In the genomic region with DNA sequence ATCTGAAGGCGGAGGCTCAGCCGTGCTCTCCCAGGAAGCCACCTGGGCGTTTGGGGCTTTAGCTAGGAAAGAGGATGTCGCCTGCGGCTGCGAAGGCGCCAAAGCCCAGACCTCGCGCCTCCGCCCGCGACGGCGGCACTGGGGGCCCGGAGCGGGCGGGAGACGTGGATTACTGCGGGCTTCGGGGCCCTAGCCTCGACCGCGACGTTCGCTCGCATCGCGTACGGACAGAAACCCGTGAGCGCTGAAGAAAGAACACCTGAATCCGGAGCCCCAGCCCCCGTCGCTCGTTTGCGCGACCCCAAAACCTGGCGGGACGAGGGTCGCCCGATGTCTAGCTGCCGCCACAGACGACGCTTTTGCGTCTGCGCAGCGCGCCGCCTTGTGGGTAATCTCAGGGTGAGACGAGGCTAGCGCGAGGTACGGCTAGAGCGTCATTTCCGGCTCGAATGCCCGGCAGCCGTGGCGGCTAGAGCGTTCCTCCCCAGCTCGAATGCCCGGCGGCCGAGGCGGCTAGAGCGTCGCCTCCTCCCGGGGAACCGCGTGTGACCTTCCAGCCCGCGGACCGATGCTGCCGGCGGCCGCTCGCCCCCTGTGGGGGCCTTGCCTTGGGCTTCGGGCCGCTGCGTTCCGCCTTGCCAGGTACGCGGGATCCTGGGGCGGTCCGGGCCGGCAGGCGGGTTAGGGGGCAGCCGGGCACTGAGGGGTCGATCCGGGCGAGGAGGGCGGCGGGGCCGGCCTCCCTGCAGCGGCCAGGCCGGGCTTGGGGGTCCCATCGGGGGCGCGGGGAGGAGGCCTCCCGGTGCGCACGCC, we compare ENCODE assay signal across 1 cellular context.
A peak's percentile ranks its signal among the peaks of the same experiment; 100 is the strongest.
TF ChIP-seq lines count a peak whose summit lies in the region.

A gene (plus strand): TSS at position 434 of the 813 bp plus-strand sequence. CDS start 135 bp downstream, at position 569.

TF ChIP-seq in HepG2, 621 proteins besides CTCF, POLR2A, EP300 and RAD21 (continued from another document and continues in another):
- TF ChIP-seq, protein P1, sequence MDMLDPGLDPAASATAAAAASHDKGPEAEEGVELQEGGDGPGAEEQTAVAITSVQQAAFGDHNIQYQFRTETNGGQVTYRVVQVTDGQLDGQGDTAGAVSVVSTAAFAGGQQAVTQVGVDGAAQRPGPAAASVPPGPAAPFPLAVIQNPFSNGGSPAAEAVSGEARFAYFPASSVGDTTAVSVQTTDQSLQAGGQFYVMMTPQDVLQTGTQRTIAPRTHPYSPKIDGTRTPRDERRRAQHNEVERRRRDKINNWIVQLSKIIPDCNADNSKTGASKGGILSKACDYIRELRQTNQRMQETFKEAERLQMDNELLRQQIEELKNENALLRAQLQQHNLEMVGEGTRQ (IDR thresholded peaks at IDR 0.05; ENCODE audit: low read depth, low read length): no peak
- TF ChIP-seq, protein P1 (CRISPR knock-in tag; IDR thresholded peaks at IDR 0.05; ENCODE audit: borderline replicate concordance): peak; percentile 18; the same call in 1 of the 2 replicates
- TF ChIP-seq TEAD2 (CRISPR knock-in tag; IDR thresholded peaks at IDR 0.05) (peak; percentile 60; the same call in 1 of the 2 replicates), ZNF75D (CRISPR knock-in tag; IDR thresholded peaks at IDR 0.05; ENCODE audit: borderline replicate concordance) (no peak), TOPORS (CRISPR knock-in tag; IDR thresholded peaks at IDR 0.05) (peak; percentile 79; the same call in 1 of the 2 replicates), NFYB (CRISPR knock-in tag; IDR thresholded peaks at IDR 0.05) (peak; percentile 65; the same call in 1 of the 2 replicates), SOX6 (IDR thresholded peaks at IDR 0.05) (no peak), SOX6 (CRISPR knock-in tag; IDR thresholded peaks at IDR 0.05) (peak; percentile 71), ZNF225 (CRISPR knock-in tag; IDR thresholded peaks at IDR 0.05) (peak; percentile 76; the same call in 1 of the 2 replicates), ZC3H13 (CRISPR knock-in tag; IDR thresholded peaks at IDR 0.05) (peak; percentile 92), ZNF256 (CRISPR knock-in tag; conservative IDR thresholded peaks at IDR 0.05) (0 out of 2 replicates have a peak, but pooled peaks have one; percentile 36), HMG20B (CRISPR knock-in tag; conservative IDR thresholded peaks at IDR 0.05) (no peak; the same call in 1 of the 2 replicates), ZNF101 (CRISPR knock-in tag; IDR thresholded peaks at IDR 0.05; ENCODE audit: borderline replicate concordance, low read depth) (no peak), ZNF235 (CRISPR knock-in tag; IDR thresholded peaks at IDR 0.05; ENCODE audit: borderline replicate concordance) (peak; percentile 48; the same call in 1 of the 2 replicates), SALL1 (CRISPR knock-in tag; IDR thresholded peaks at IDR 0.05) (peak; percentile 90), HNF4A (CRISPR knock-in tag; IDR thresholded peaks at IDR 0.05) (peak; percentile 57), ZNF501 (CRISPR knock-in tag; IDR thresholded peaks at IDR 0.05) (peak; percentile 70), ZNF674 (CRISPR knock-in tag; IDR thresholded peaks at IDR 0.05; ENCODE audit: low read depth) (peak; percentile 63; the same call in 1 of the 2 replicates), RCOR2 (CRISPR knock-in tag; IDR thresholded peaks at IDR 0.05) (no peak), ZFY (CRISPR knock-in tag; IDR thresholded peaks at IDR 0.05) (peak; percentile 98), TARDBP (CRISPR knock-in tag; IDR thresholded peaks at IDR 0.05) (peak; percentile 96), ZNF615 (CRISPR knock-in tag; IDR thresholded peaks at IDR 0.05; ENCODE audit: borderline replicate concordance) (peak; percentile 87; the same call in 1 of the 2 replicates), SP2 (CRISPR knock-in tag; IDR thresholded peaks at IDR 0.05) (peak; percentile 80), MTA1 (CRISPR knock-in tag; IDR thresholded peaks at IDR 0.05; ENCODE audit: borderline replicate concordance) (peak; percentile 72; the same call in 1 of the 2 replicates), SCMH1 (CRISPR knock-in tag; IDR thresholded peaks at IDR 0.05; ENCODE audit: borderline replicate concordance) (no peak), HIVEP1 (CRISPR knock-in tag; IDR thresholded peaks at IDR 0.05) (no peak; the same call in 1 of the 2 replicates), ZFP90 (CRISPR knock-in tag; IDR thresholded peaks at IDR 0.05; ENCODE audit: borderline replicate concordance) (peak; percentile 85; the same call in 1 of the 2 replicates), ZNF562 (CRISPR knock-in tag; IDR thresholded peaks at IDR 0.05; ENCODE audit: borderline replicate concordance) (peak; percentile 14; the same call in 1 of the 2 replicates), NR2F6 (IDR thresholded peaks at IDR 0.05) (no peak), NR2F6 (CRISPR knock-in tag; IDR thresholded peaks at IDR 0.05) (peak; percentile 81), ZFP82 (CRISPR knock-in tag; IDR thresholded peaks at IDR 0.05; ENCODE audit: borderline replicate concordance) (peak; percentile 98), TSC22D2 (CRISPR knock-in tag; IDR thresholded peaks at IDR 0.05; ENCODE audit: borderline replicate concordance) (peak; percentile 80), RORA (CRISPR knock-in tag; IDR thresholded peaks at IDR 0.05) (no peak), ZNF207 (IDR thresholded peaks at IDR 0.05; ENCODE audit: borderline replicate concordance) (no peak), ZNF546 (CRISPR knock-in tag; conservative IDR thresholded peaks at IDR 0.05) (peak; percentile 91), ESRRA (CRISPR knock-in tag; IDR thresholded peaks at IDR 0.05; ENCODE audit: low read depth) (peak; percentile 88), MBD4 (IDR thresholded peaks at IDR 0.05; ENCODE audit: borderline replicate concordance, low read length) (no peak), HOXD1 (CRISPR knock-in tag; IDR thresholded peaks at IDR 0.05) (peak; percentile 92), NFKBIZ (CRISPR knock-in tag; IDR thresholded peaks at IDR 0.05) (peak; percentile 76; the same call in 1 of the 2 replicates)
- TF ChIP-seq, protein P2, sequence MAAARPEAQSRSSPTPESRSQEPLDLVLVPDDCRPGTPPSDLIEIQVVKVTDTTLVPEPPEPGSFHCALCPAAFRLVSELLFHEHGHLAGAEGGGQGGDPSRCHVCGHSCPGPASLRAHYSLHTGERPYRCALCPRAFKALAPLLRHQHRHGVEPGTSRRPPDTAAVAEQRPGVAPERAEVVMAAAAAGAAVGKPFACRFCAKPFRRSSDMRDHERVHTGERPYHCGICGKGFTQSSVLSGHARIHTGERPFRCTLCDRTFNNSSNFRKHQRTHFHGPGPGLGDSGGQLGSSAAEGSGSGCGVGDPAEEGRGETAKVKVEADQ (CRISPR knock-in tag; IDR thresholded peaks at IDR 0.05; ENCODE audit: borderline replicate concordance): peak; percentile 84; the same call in 1 of the 2 replicates
- TF ChIP-seq, protein P3, sequence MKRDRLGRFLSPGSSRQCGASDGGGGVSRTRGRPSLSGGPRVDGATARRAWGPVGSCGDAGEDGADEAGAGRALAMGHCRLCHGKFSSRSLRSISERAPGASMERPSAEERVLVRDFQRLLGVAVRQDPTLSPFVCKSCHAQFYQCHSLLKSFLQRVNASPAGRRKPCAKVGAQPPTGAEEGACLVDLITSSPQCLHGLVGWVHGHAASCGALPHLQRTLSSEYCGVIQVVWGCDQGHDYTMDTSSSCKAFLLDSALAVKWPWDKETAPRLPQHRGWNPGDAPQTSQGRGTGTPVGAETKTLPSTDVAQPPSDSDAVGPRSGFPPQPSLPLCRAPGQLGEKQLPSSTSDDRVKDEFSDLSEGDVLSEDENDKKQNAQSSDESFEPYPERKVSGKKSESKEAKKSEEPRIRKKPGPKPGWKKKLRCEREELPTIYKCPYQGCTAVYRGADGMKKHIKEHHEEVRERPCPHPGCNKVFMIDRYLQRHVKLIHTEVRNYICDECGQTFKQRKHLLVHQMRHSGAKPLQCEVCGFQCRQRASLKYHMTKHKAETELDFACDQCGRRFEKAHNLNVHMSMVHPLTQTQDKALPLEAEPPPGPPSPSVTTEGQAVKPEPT (CRISPR knock-in tag; IDR thresholded peaks at IDR 0.05; ENCODE audit: low read depth): no peak
- TF ChIP-seq, protein P4, sequence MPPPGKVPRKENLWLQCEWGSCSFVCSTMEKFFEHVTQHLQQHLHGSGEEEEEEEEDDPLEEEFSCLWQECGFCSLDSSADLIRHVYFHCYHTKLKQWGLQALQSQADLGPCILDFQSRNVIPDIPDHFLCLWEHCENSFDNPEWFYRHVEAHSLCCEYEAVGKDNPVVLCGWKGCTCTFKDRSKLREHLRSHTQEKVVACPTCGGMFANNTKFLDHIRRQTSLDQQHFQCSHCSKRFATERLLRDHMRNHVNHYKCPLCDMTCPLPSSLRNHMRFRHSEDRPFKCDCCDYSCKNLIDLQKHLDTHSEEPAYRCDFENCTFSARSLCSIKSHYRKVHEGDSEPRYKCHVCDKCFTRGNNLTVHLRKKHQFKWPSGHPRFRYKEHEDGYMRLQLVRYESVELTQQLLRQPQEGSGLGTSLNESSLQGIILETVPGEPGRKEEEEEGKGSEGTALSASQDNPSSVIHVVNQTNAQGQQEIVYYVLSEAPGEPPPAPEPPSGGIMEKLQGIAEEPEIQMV (CRISPR knock-in tag; IDR thresholded peaks at IDR 0.05; ENCODE audit: low read depth): peak; percentile 76; the same call in 1 of the 2 replicates
- TF ChIP-seq, protein P5, sequence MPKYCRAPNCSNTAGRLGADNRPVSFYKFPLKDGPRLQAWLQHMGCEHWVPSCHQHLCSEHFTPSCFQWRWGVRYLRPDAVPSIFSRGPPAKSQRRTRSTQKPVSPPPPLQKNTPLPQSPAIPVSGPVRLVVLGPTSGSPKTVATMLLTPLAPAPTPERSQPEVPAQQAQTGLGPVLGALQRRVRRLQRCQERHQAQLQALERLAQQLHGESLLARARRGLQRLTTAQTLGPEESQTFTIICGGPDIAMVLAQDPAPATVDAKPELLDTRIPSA (CRISPR knock-in tag; IDR thresholded peaks at IDR 0.05; ENCODE audit: borderline replicate concordance): peak; percentile 55
- TF ChIP-seq, protein P6, sequence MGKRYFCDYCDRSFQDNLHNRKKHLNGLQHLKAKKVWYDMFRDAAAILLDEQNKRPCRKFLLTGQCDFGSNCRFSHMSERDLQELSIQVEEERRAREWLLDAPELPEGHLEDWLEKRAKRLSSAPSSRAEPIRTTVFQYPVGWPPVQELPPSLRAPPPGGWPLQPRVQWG (CRISPR knock-in tag; IDR thresholded peaks at IDR 0.05; ENCODE audit: borderline replicate concordance, low read depth): no peak; the same call in 1 of the 2 replicates
- TF ChIP-seq, protein P7, sequence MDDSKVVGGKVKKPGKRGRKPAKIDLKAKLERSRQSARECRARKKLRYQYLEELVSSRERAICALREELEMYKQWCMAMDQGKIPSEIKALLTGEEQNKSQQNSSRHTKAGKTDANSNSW (CRISPR knock-in tag; IDR thresholded peaks at IDR 0.05; ENCODE audit: borderline replicate concordance): peak; percentile 89; the same call in 1 of the 2 replicates
- TF ChIP-seq, protein P8, sequence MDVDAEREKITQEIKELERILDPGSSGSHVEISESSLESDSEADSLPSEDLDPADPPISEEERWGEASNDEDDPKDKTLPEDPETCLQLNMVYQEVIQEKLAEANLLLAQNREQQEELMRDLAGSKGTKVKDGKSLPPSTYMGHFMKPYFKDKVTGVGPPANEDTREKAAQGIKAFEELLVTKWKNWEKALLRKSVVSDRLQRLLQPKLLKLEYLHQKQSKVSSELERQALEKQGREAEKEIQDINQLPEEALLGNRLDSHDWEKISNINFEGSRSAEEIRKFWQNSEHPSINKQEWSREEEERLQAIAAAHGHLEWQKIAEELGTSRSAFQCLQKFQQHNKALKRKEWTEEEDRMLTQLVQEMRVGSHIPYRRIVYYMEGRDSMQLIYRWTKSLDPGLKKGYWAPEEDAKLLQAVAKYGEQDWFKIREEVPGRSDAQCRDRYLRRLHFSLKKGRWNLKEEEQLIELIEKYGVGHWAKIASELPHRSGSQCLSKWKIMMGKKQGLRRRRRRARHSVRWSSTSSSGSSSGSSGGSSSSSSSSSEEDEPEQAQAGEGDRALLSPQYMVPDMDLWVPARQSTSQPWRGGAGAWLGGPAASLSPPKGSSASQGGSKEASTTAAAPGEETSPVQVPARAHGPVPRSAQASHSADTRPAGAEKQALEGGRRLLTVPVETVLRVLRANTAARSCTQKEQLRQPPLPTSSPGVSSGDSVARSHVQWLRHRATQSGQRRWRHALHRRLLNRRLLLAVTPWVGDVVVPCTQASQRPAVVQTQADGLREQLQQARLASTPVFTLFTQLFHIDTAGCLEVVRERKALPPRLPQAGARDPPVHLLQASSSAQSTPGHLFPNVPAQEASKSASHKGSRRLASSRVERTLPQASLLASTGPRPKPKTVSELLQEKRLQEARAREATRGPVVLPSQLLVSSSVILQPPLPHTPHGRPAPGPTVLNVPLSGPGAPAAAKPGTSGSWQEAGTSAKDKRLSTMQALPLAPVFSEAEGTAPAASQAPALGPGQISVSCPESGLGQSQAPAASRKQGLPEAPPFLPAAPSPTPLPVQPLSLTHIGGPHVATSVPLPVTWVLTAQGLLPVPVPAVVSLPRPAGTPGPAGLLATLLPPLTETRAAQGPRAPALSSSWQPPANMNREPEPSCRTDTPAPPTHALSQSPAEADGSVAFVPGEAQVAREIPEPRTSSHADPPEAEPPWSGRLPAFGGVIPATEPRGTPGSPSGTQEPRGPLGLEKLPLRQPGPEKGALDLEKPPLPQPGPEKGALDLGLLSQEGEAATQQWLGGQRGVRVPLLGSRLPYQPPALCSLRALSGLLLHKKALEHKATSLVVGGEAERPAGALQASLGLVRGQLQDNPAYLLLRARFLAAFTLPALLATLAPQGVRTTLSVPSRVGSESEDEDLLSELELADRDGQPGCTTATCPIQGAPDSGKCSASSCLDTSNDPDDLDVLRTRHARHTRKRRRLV (CRISPR knock-in tag; IDR thresholded peaks at IDR 0.05): peak; percentile 77; the same call in 1 of the 2 replicates
- TF ChIP-seq, protein P9, sequence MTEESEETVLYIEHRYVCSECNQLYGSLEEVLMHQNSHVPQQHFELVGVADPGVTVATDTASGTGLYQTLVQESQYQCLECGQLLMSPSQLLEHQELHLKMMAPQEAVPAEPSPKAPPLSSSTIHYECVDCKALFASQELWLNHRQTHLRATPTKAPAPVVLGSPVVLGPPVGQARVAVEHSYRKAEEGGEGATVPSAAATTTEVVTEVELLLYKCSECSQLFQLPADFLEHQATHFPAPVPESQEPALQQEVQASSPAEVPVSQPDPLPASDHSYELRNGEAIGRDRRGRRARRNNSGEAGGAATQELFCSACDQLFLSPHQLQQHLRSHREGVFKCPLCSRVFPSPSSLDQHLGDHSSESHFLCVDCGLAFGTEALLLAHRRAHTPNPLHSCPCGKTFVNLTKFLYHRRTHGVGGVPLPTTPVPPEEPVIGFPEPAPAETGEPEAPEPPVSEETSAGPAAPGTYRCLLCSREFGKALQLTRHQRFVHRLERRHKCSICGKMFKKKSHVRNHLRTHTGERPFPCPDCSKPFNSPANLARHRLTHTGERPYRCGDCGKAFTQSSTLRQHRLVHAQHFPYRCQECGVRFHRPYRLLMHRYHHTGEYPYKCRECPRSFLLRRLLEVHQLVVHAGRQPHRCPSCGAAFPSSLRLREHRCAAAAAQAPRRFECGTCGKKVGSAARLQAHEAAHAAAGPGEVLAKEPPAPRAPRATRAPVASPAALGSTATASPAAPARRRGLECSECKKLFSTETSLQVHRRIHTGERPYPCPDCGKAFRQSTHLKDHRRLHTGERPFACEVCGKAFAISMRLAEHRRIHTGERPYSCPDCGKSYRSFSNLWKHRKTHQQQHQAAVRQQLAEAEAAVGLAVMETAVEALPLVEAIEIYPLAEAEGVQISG (CRISPR knock-in tag; IDR thresholded peaks at IDR 0.05): peak; percentile 100
